ENCODE assay signal across 10 cellular contexts in genomic region chr10:79404231-79404609, GRCh38. TPM values are rescaled to one million over a fixed set of nuclear protein-coding genes. Genes with fewer than 3 reads are reported as not detected.
DNase-seq lines count a peak whose midpoint lies in the region; ATAC-seq, FAIRE-seq and TF ChIP-seq lines count a peak whose summit lies in the region.
"Had no signal": no experiment of that assay in that cellular context is flagged by ENCODE, and none has a peak within 500 bp of the region (broad histone marks: within the 10 kb centered on the region; RNA-seq: fewer than 3 reads in every experiment).

No MANE protein-coding gene starts in this region.

- H3K9ac ChIP-seq in HepG2 (ENCODE audit: insufficient read depth, low read depth, low read length): peak overlapping the region; percentile 57
- H3K9ac ChIP-seq: KMS-11 had no signal

- DNase-seq in LHCN-M2 (ENCODE audit: low read depth): peak; percentile 45
- DNase-seq in dedifferentiated amniotic fluid mesenchymal stem cell (ENCODE audit: extremely low spot score): peak; percentile 78
- peak; percentile 66 for DNase-seq in HepG2 (ENCODE audit: low spot score)
- DNase-seq in transverse colon: peak; percentile 41
- no peak for DNase-seq in NCI-H146 treated with DMSO at 0.1 percent for 48 hours (lab: John Stamatoyannopoulos, UW; ENCODE audit: unreplicated experiment)
- DNase-seq: stimulated activated CD8-positive, alpha-beta memory T cell treated with anti-CD3 and anti-CD28 coated beads, Interleukin-4, amount 100 ng/mL, for 48 hours had no signal

- TF ChIP-seq RAD21 in HepG2 (CRISPR knock-in tag; IDR thresholded peaks at IDR 0.05): no peak

- no peak overlapping the region for H3K27ac Mint-ChIP-seq in activated T-helper 17 cell treated with anti-CD3 and anti-CD28 coated beads, Interleukin-2, amount 50 U/mL, for 72 hours

- CTCF ChIA-PET in HepG2 (lab: Yijun Ruan, JAX; ENCODE audit: low intra/inter-chr PET ratio, low total read pairs): no interaction called here

- peak overlapping the region; percentile 27 for H3K27ac ChIP-seq in HepG2 (ENCODE audit: extremely low read length, insufficient read depth, low read length)
- H3K27ac ChIP-seq in transverse colon: no peak overlapping the region
- H3K27ac ChIP-seq: KMS-11 had no signal

- H3K36me3 Mint-ChIP-seq in activated T-helper 17 cell treated with anti-CD3 and anti-CD28 coated beads, Interleukin-2, amount 50 U/mL, for 72 hours (ENCODE audit: low read depth): no peaks in the 10 kb centered on the region

- H3K9me3 Mint-ChIP-seq in activated T-helper 17 cell treated with anti-CD3 and anti-CD28 coated beads, Interleukin-2, amount 50 U/mL, for 72 hours: no peaks in the 10 kb centered on the region

- ATAC-seq in HepG2: peak; percentile 37
- ATAC-seq in activated T-helper 17 cell treated with anti-CD3 and anti-CD28 coated beads, Interleukin-2, amount 50 U/mL, for 72 hours (replicated peaks): no peak
- no peak for ATAC-seq in HG02759 (IDR thresholded peaks at IDR 0.05; ENCODE audit: unreplicated experiment)
- no peak for ATAC-seq in GM21360 (IDR thresholded peaks at IDR 0.05; ENCODE audit: unreplicated experiment)

- intact Hi-C loops in HepG2 (cut with micrococcal nuclease; ENCODE audit: unreplicated experiment): loop anchor here (5.0 kb wide), 1 partner anchor 43 kb away; the partner anchor contains the start of gene ZCCHC24
- intact Hi-C loops in transverse colon (cut with DNase I; ENCODE audit: low total_unique reads): no loop called here

- BruUV-seq in HepG2 (replicated peaks; lab: Mats Ljungman, UMichigan): no TSS peak

- peak overlapping the region; percentile 39 to 65 (median 48); a peak in 4 of 6 replicates for H3K4me3 ChIP-seq in HepG2 (replicated peaks in 1 of 3; ENCODE audit: insufficient read depth in 1 of 3, low read depth in 2 of 3, low read length in 3 of 3)
- H3K4me3 ChIP-seq in transverse colon: no peak overlapping the region

- H3K9me3 ChIP-seq in HepG2 (ENCODE audit: low read length) (no peaks in the 10 kb centered on the region), transverse colon (no peaks in the 10 kb centered on the region)

- TF ChIP-seq POLR2A in HepG2 (IDR thresholded peaks at IDR 0.05; ENCODE audit: insufficient read depth in 1 of 2, low read depth in 2 of 2, low read length in 2 of 2) (no peak), transverse colon (IDR thresholded peaks at IDR 0.05) (no peak)

- H3K36me3 ChIP-seq in HepG2 (replicated peaks in 1 of 2; ENCODE audit: control insufficient read depth in 1 of 2, insufficient read depth in 2 of 2, low read length in 2 of 2) (no peaks in the 10 kb centered on the region), transverse colon (no peaks in the 10 kb centered on the region)

- 12% methylated on average over 6 of the region's 7 CpGs for WGBS in HepG2 (ENCODE audit: low lambda C conversion rate)
- 27% methylated on average over 6 of the region's 7 CpGs; no CpG with 5 or more reads in 1 of the 2 donors for WGBS in transverse colon (ENCODE audit: low coverage in 1 of 2), 2 donors

- H3K4me2 ChIP-seq in HepG2 (ENCODE audit: low read depth, low read length): peak overlapping the region; percentile 84
- H3K4me2 ChIP-seq: KMS-11 had no signal

- FAIRE-seq in HepG2 (lab: Jason Lieb, UNC): peak; percentile 86

- POLR2A ChIA-PET in HepG2 (lab: Yijun Ruan, JAX): interaction anchor here (1.3 kb wide), 1 partner anchor 27 kb away, joined by 3 read pairs; no protein-coding TSS in a partner anchor

- no peak overlapping the region for H2AFZ ChIP-seq in HepG2 (ENCODE audit: low read length)

- H3K4me3 Mint-ChIP-seq in activated T-helper 17 cell treated with anti-CD3 and anti-CD28 coated beads, Interleukin-2, amount 50 U/mL, for 72 hours: no peak overlapping the region

- no peaks in the 10 kb centered on the region for H4K20me1 ChIP-seq in HepG2 (ENCODE audit: insufficient read depth, low read length)

- no peak for TF ChIP-seq CTCF in HepG2 (CRISPR knock-in tag; IDR thresholded peaks at IDR 0.05)
- TF ChIP-seq CTCF in transverse colon (IDR thresholded peaks at IDR 0.05): no peak

- H3K27me3 ChIP-seq in HepG2 (ENCODE audit: control insufficient read depth in 1 of 2, insufficient read depth in 2 of 2, low read length in 2 of 2) (no peaks in the 10 kb centered on the region), transverse colon (no peaks in the 10 kb centered on the region)

- no peaks in the 10 kb centered on the region for H3K79me2 ChIP-seq in HepG2 (ENCODE audit: insufficient read depth, low read length)

- peaks cover 6% of the 10 kb centered on the region for H3K27me3 Mint-ChIP-seq in activated T-helper 17 cell treated with anti-CD3 and anti-CD28 coated beads, Interleukin-2, amount 50 U/mL, for 72 hours

- TF ChIP-seq EP300 in HepG2 (IDR thresholded peaks at IDR 0.05; ENCODE audit: low read depth in 2 of 2, low read length in 2 of 2) (no peak), HepG2 (CRISPR knock-in tag; IDR thresholded peaks at IDR 0.05; ENCODE audit: borderline replicate concordance) (no peak), transverse colon (IDR thresholded peaks at IDR 0.05; ENCODE audit: low read depth) (no peak)

- H3K4me1 ChIP-seq in HepG2 (ENCODE audit: insufficient read depth, low read length) (peaks cover 83% of the 10 kb centered on the region), transverse colon (peaks cover 87 to 98% (median 91%) of the 10 kb centered on the region in 4 donors)

- no peaks in the 10 kb centered on the region for H3K4me1 Mint-ChIP-seq in activated T-helper 17 cell treated with anti-CD3 and anti-CD28 coated beads, Interleukin-2, amount 50 U/mL, for 72 hours

- in situ Hi-C loops in HepG2 (cut with HindIII; ENCODE audit: extremely low pct_ligation_motif_present, low pct_unique_long_range_greater_than_20kb) (no loop called here), transverse colon (cut with MboI; ENCODE audit: low pct_ligation_motif_present in 1 of 4, low pct_unique_long_range_greater_than_20kb in 1 of 4, low sequenced_read_pairs in 3 of 4) (no loop called here)

TF ChIP-seq in HepG2, 621 proteins besides CTCF, POLR2A, EP300 and RAD21 (continues in another document):
- TF ChIP-seq ZNF703 (CRISPR knock-in tag; IDR thresholded peaks at IDR 0.05; ENCODE audit: borderline replicate concordance): no peak

RNA-seq across cellular contexts. Expression of gene ZCCHC24, which starts 41.2 kb away (rescaled TPM):
- total RNA-seq in LHCN-M2 (2014; rRNA removed) (15.1 and 17.7 TPM in 2 replicates), HepG2 (2016; rRNA removed; fragmentation: Illumina TruSeq; extraction: Trizol) (3.1 and 3.9 TPM in 2 replicates), transverse colon (10 to 100 TPM; 15.6 to 41.1 (median 22.5) TPM)
- polyA plus RNA-seq in LHCN-M2 (2012): 8.5 TPM
- total RNA-seq in HepG2 (2016; cell fraction: cytosol; rRNA removed; fragmentation: Illumina TruSeq; extraction: Trizol; ENCODE audit: low read depth): 0.62 and 0.81 TPM in 2 replicates
- 3.5 and 3.6 TPM in 2 replicates for total RNA-seq in HepG2 (2016; cell fraction: insoluble cytoplasmic fraction; rRNA removed; fragmentation: Illumina TruSeq; extraction: Trizol)
- 3.7 and 4.0 TPM in 2 replicates for total RNA-seq in HepG2 (2016; cell fraction: membrane; rRNA removed; fragmentation: Illumina TruSeq; extraction: Trizol)
- 2.4 and 2.5 TPM in 2 replicates for total RNA-seq in HepG2 (2016; cell fraction: nucleus; rRNA removed; fragmentation: Illumina TruSeq; extraction: Trizol)
- 7.7 and 7.9 TPM in 2 replicates for polyA plus RNA-seq in HepG2 (2011; rRNA removed)
- 6.1 and 7.9 TPM in 2 replicates for polyA plus RNA-seq in HepG2 (2011; cell fraction: cytosol; rRNA removed)
- polyA plus RNA-seq in HepG2 (2011; cell fraction: nucleus; rRNA removed): 5.9 and 9.2 TPM in 2 replicates
- 3.8 and 4.0 TPM in 2 replicates for polyA plus RNA-seq in HepG2 (2012)
- 0.43 and 0.45 TPM in 2 replicates for polyA plus RNA-seq in HepG2 (2016; cell fraction: cytosol; fragmentation: Illumina TruSeq; extraction: Trizol; ENCODE audit: low read depth)
- polyA plus RNA-seq in HepG2 (2016; cell fraction: insoluble cytoplasmic fraction; fragmentation: Illumina TruSeq; extraction: Trizol; ENCODE audit: low read depth): 5.1 and 5.5 TPM in 2 replicates
- 2.8 and 3.1 TPM in 2 replicates for polyA plus RNA-seq in HepG2 (2016; cell fraction: membrane; fragmentation: Illumina TruSeq; extraction: Trizol; ENCODE audit: low read depth)
- 4.3 and 4.9 TPM in 2 replicates for polyA plus RNA-seq in HepG2 (2016; cell fraction: nucleus; fragmentation: Illumina TruSeq; extraction: Trizol; ENCODE audit: insufficient read depth, low read depth)
- polyA minus RNA-seq in HepG2 (2011; rRNA and poly(A)+ RNA removed; ENCODE audit: low replicate concordance): 4.8 and 18.6 TPM in 2 replicates
- polyA minus RNA-seq in HepG2 (2011; cell fraction: cytosol; rRNA and poly(A)+ RNA removed): 7.8 and 8.3 TPM in 2 replicates
- 3.5 and 3.6 TPM in 2 replicates for polyA minus RNA-seq in HepG2 (2011; cell fraction: nucleus; rRNA and poly(A)+ RNA removed)
- 1 to 10 TPM; 1.3 to 2.6 TPM for total RNA-seq in activated T-helper 17 cell treated with anti-CD3 and anti-CD28 coated beads, Interleukin-2, amount 50 U/mL, for 72 hours

RNA-seq across cellular contexts. Expression of gene PPIF, which starts 57.0 kb away (rescaled TPM):
- total RNA-seq in LHCN-M2 (2014; rRNA removed): 37.6 and 43.8 TPM in 2 replicates
- 45.6 TPM for polyA plus RNA-seq in LHCN-M2 (2012)
- 157 and 178 TPM in 2 replicates for total RNA-seq in HepG2 (2016; rRNA removed; fragmentation: Illumina TruSeq; extraction: Trizol)
- 30.6 and 37.3 TPM in 2 replicates for total RNA-seq in HepG2 (2016; cell fraction: cytosol; rRNA removed; fragmentation: Illumina TruSeq; extraction: Trizol; ENCODE audit: low read depth)
- 154 and 176 TPM in 2 replicates for total RNA-seq in HepG2 (2016; cell fraction: insoluble cytoplasmic fraction; rRNA removed; fragmentation: Illumina TruSeq; extraction: Trizol)
- total RNA-seq in HepG2 (2016; cell fraction: membrane; rRNA removed; fragmentation: Illumina TruSeq; extraction: Trizol): 93.6 and 97.6 TPM in 2 replicates
- total RNA-seq in HepG2 (2016; cell fraction: nucleus; rRNA removed; fragmentation: Illumina TruSeq; extraction: Trizol): 106 and 121 TPM in 2 replicates
- 134 and 147 TPM in 2 replicates for polyA plus RNA-seq in HepG2 (2011; rRNA removed)
- 144 and 156 TPM in 2 replicates for polyA plus RNA-seq in HepG2 (2011; cell fraction: cytosol; rRNA removed)
- polyA plus RNA-seq in HepG2 (2011; cell fraction: nucleus; rRNA removed): 229 and 231 TPM in 2 replicates
- 92.0 and 152 TPM in 2 replicates for polyA plus RNA-seq in HepG2 (2012)
- 48.0 and 48.3 TPM in 2 replicates for polyA plus RNA-seq in HepG2 (2016; cell fraction: cytosol; fragmentation: Illumina TruSeq; extraction: Trizol; ENCODE audit: low read depth)
- polyA plus RNA-seq in HepG2 (2016; cell fraction: insoluble cytoplasmic fraction; fragmentation: Illumina TruSeq; extraction: Trizol; ENCODE audit: low read depth): 270 and 301 TPM in 2 replicates
- polyA plus RNA-seq in HepG2 (2016; cell fraction: membrane; fragmentation: Illumina TruSeq; extraction: Trizol; ENCODE audit: low read depth): 80.3 and 83.8 TPM in 2 replicates
- 218 and 229 TPM in 2 replicates for polyA plus RNA-seq in HepG2 (2016; cell fraction: nucleus; fragmentation: Illumina TruSeq; extraction: Trizol; ENCODE audit: insufficient read depth, low read depth)
- 220 and 249 TPM in 2 replicates for polyA minus RNA-seq in HepG2 (2011; rRNA and poly(A)+ RNA removed; ENCODE audit: low replicate concordance)
- 69.6 and 71.7 TPM in 2 replicates for polyA minus RNA-seq in HepG2 (2011; cell fraction: cytosol; rRNA and poly(A)+ RNA removed)
- 105 and 112 TPM in 2 replicates for polyA minus RNA-seq in HepG2 (2011; cell fraction: nucleus; rRNA and poly(A)+ RNA removed)
- 100 to 1,000 TPM in 1 of 4 donors, 10 to 100 TPM in 3; 37.2 to 149 (median 51.6) TPM for total RNA-seq in transverse colon
- 100 to 1,000 TPM in 1 of 2 donors, 10 to 100 TPM in 1; 73.7 to 170 TPM for total RNA-seq in activated T-helper 17 cell treated with anti-CD3 and anti-CD28 coated beads, Interleukin-2, amount 50 U/mL, for 72 hours

Comparison
In these comparisons a context has a peak if more than half of its experiments do, and no peak if none do; other contexts are left out.
1. H3K4me3 ChIP-seq: peak in HepG2 (3 of 3); none in transverse colon (0 of 4).